12 cellular contexts compared by ENCODE assay signal in genomic region chr18:457533-457932, GRCh38. TPM values are rescaled to one million over a fixed set of nuclear protein-coding genes. Genes with fewer than 3 reads are reported as not detected.
DNase-seq lines count a peak whose midpoint lies in the region; ATAC-seq and TF ChIP-seq lines count a peak whose summit lies in the region.
"Had no signal": no experiment of that assay in that cellular context is flagged by ENCODE, and none has a peak within 500 bp of the region (broad histone marks: within the 10 kb centered on the region; RNA-seq: fewer than 3 reads in every experiment).

No MANE protein-coding gene starts in this region.

- intact Hi-C loops in sciatic nerve (cut with DNase I) = no loop called here

- H3K9me3 ChIP-seq in WERI-Rb-1 (ENCODE audit: severe bottlenecking) (no peaks in the 10 kb centered on the region), gastroesophageal sphincter (peaks cover 0 to 2% (median 0%) of the 10 kb centered on the region in 3 donors)
- H3K9me3 ChIP-seq: body of pancreas had no signal

- no peaks in the 10 kb centered on the region for H3K27me3 ChIP-seq in WERI-Rb-1 (ENCODE audit: insufficient read depth, low read depth, severe bottlenecking)
- no peaks in the 10 kb centered on the region for H3K27me3 ChIP-seq in gastroesophageal sphincter
- H3K27me3 ChIP-seq: body of pancreas had no signal

- H3K36me3 ChIP-seq in WERI-Rb-1 (no peaks in the 10 kb centered on the region), gastroesophageal sphincter (no peaks in the 10 kb centered on the region)

- peak overlapping the region; percentile 15; the same call in 1 of the 2 replicates for H3K4me3 ChIP-seq in WERI-Rb-1 (ENCODE audit: low read depth, low read length)
- H3K4me3 ChIP-seq in gastroesophageal sphincter = peak overlapping the region in 1 of 2 donors; percentile 42
- H3K4me3 ChIP-seq: body of pancreas had no signal

- peak; percentile 44 for ATAC-seq in gastroesophageal sphincter
- ATAC-seq in sciatic nerve = peak; percentile 58
- no peak for ATAC-seq in HG02884 (IDR thresholded peaks at IDR 0.05; ENCODE audit: unreplicated experiment)
- ATAC-seq in GM19467 (IDR thresholded peaks at IDR 0.05; ENCODE audit: unreplicated experiment) = no peak
- no peak for ATAC-seq in GM21619 (IDR thresholded peaks at IDR 0.05; ENCODE audit: unreplicated experiment)
- ATAC-seq: activated T-cell treated with anti-CD3 and anti-CD28 coated beads, Interleukin-2, amount 50 U/mL, for 72 hours; body of pancreas; natural killer cell had no signal

- WGBS in gastroesophageal sphincter (ENCODE audit: low coverage in 1 of 2), 2 donors = 21 to 37% methylated on average over 6 to 9 of the region's 9 CpGs

- DNase-seq in GM03348 (ENCODE audit: low spot score) (peak; percentile 29), WERI-Rb-1 (no peak), sciatic nerve (ENCODE audit: low spot score) (no peak), NAMALWA (ENCODE audit: low spot score) (no peak)
- DNase-seq: activated CD4-positive, alpha-beta T cell treated with anti-CD3 and anti-CD28 coated beads for 1 hour; activated T-cell treated with anti-CD3 and anti-CD28 coated beads, Interleukin-2, amount 50 U/mL, for 72 hours; natural killer cell had no signal

- H3K27ac ChIP-seq in WERI-Rb-1 (no peak overlapping the region), gastroesophageal sphincter (peak overlapping the region; percentile 76 to 89 (median 82))
- H3K27ac ChIP-seq: body of pancreas had no signal

- TF ChIP-seq CTCF in WERI-Rb-1 (IDR thresholded peaks at IDR 0.05; ENCODE audit: low read depth, low read length) (no peak), gastroesophageal sphincter (IDR thresholded peaks at IDR 0.05) (no peak)

- H3K4me1 ChIP-seq in gastroesophageal sphincter = peaks cover 7 to 50% (median 11%) of the 10 kb centered on the region in 3 donors
- H3K4me1 ChIP-seq: body of pancreas had no signal

- TF ChIP-seq EP300 in gastroesophageal sphincter (IDR thresholded peaks at IDR 0.05) = no peak

- TF ChIP-seq POLR2A in gastroesophageal sphincter (IDR thresholded peaks at IDR 0.05) = no peak

RNA-seq across cellular contexts. Expression of gene COLEC12, which starts 43.0 kb away (rescaled TPM):
- total RNA-seq in gastroesophageal sphincter (10 to 100 TPM; 21.2 to 40.1 (median 37.1) TPM), sciatic nerve (19.3 TPM)
- total RNA-seq: natural killer cell had no signal

Comparison
In these comparisons a context has a peak if more than half of its experiments do, and no peak if none do; other contexts are left out.
1. ATAC-seq: peak in gastroesophageal sphincter (single experiment) and sciatic nerve (single experiment); none in HG02884 (single experiment), GM19467 (single experiment) and GM21619 (single experiment).